In the genomic region with DNA sequence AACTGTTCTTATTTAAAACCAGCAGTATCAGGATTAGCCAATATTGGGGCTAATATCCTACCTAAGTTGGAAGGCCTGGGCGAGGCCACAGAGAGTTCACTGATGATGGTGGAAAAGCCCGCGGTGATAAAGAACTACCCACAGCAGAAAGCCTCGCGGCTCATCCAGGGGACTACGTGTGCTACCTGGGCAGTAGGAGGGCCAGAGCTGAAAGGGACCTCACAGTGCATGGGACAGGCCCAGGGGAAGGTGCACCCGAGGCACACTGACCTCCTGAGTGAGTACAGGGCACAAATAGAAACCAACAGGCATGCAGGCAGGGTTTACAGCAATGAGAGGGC, we compare ENCODE assay signal across 13 cellular contexts. TPM values are rescaled to one million over a fixed set of nuclear protein-coding genes. Genes with fewer than 3 reads are reported as not detected.
A peak's percentile ranks its signal among the peaks of the same experiment; 100 is the strongest.
DNase-seq lines count a peak whose midpoint lies in the region; ATAC-seq and TF ChIP-seq lines count a peak whose summit lies in the region.
"Had no signal": no experiment of that assay in that cellular context is flagged by ENCODE, and none has a peak within 500 bp of the region (broad histone marks: within the 10 kb centered on the region; RNA-seq: fewer than 3 reads in every experiment).

No MANE protein-coding gene starts in this region.

- H3K27ac ChIP-seq in mammary epithelial cell (ENCODE audit: insufficient read depth, low read depth, low read length) (no peak overlapping the region), muscle layer of duodenum (ENCODE audit: low read length) (no peak overlapping the region), vagina (peak overlapping the region; percentile 81)

- intact Hi-C loops in mammary epithelial cell (cut with micrococcal nuclease) = no loop called here
- intact Hi-C loops in vagina (cut with DNase I) = no loop called here
- intact Hi-C loops in cardiac septum (cut with DNase I) = no loop called here

- in situ Hi-C loops in mammary epithelial cell (cut with MboI; ENCODE audit: low sequenced_read_pairs in 2 of 2) = no loop called here

- no peaks in the 10 kb centered on the region for H4K20me1 ChIP-seq in mammary epithelial cell (ENCODE audit: insufficient read depth, low read length)

- H3K4me3 ChIP-seq in mammary epithelial cell (replicated peaks in 1 of 3; ENCODE audit: insufficient read depth in 1 of 3, low read depth in 2 of 3, low read length in 3 of 3) = no peak overlapping the region
- H3K4me3 ChIP-seq in muscle layer of duodenum (ENCODE audit: low read depth in 1 of 2, low read length in 2 of 2) = peak overlapping the region; percentile 16 to 68
- peak overlapping the region; percentile 62 to 80 for H3K4me3 ChIP-seq in vagina
- H3K4me3 ChIP-seq: mucosa of descending colon had no signal

- H3K4me1 Mint-ChIP-seq in stimulated activated naive CD8-positive, alpha-beta T cell treated with anti-CD3 and anti-CD28 coated beads, Interleukin-15, Interleukin-2, amounts not matched to agents 100 ng/mL and 50 ng/mL, for 24 hours (ENCODE audit: low read depth) = peaks cover 39% of the 10 kb centered on the region

- H3K9me3 ChIP-seq in mammary epithelial cell (replicated peaks; ENCODE audit: insufficient read depth, low read length) (no peaks in the 10 kb centered on the region), muscle layer of duodenum (ENCODE audit: control insufficient read depth in 1 of 2, low read length in 2 of 2) (no peaks in the 10 kb centered on the region), vagina (no peaks in the 10 kb centered on the region)
- H3K9me3 ChIP-seq: mucosa of descending colon had no signal

- CTCF ChIA-PET in mammary epithelial cell (lab: Charles Lee; ENCODE audit: low non-redundant PET) = no interaction called here

- no peak overlapping the region for H3K4me2 ChIP-seq in mammary epithelial cell (ENCODE audit: insufficient read depth, low read depth, low read length)

- no peak for DNase-seq in stimulated activated naive CD8-positive, alpha-beta T cell treated with anti-CD3 and anti-CD28 coated beads, Interleukin-15, Interleukin-2, amounts not matched to agents 100 U/mL and 50 U/mL, for 24 hours
- no peak for DNase-seq in mammary epithelial cell
- DNase-seq in vagina (ENCODE audit: extremely low spot score in 2 of 2) = no peak
- DNase-seq in cerebellum (ENCODE audit: low spot score) = no peak
- DNase-seq in cardiac septum (ENCODE audit: low spot score) = no peak
- DNase-seq in NCI-H2227 (lab: John Stamatoyannopoulos, UW; ENCODE audit: unreplicated experiment) = no peak
- DNase-seq: activated CD4-positive, CD25-positive, alpha-beta regulatory T cell treated with anti-CD3 and anti-CD28 coated beads, Interleukin-2, amount 50 U/mL, for 72 hours; AML-193; foreskin melanocyte; substantia nigra had no signal

- TF ChIP-seq POLR2A in vagina (IDR thresholded peaks at IDR 0.05) = no peak

- ATAC-seq in stimulated activated naive CD8-positive, alpha-beta T cell treated with anti-CD3 and anti-CD28 coated beads, Interleukin-15, Interleukin-2, amounts not matched to agents 100 U/mL and 50 U/mL, for 24 hours = no peak

- H3K4me3 Mint-ChIP-seq in stimulated activated naive CD8-positive, alpha-beta T cell treated with anti-CD3 and anti-CD28 coated beads, Interleukin-15, Interleukin-2, amounts not matched to agents 100 ng/mL and 50 ng/mL, for 24 hours = peak overlapping the region; percentile 71

- H3K27ac Mint-ChIP-seq in stimulated activated naive CD8-positive, alpha-beta T cell treated with anti-CD3 and anti-CD28 coated beads, Interleukin-15, Interleukin-2, amounts not matched to agents 100 ng/mL and 50 ng/mL, for 24 hours = no peak overlapping the region

- TF ChIP-seq CTCF in mammary epithelial cell (conservative IDR thresholded peaks at IDR 0.05 in 1 of 2, IDR thresholded peaks at IDR 0.05 in 1 of 2; ENCODE audit: extremely low read depth in 1 of 2, insufficient read depth in 1 of 2, low read depth in 1 of 2, low read length in 2 of 2) = no peak
- TF ChIP-seq CTCF in vagina (IDR thresholded peaks at IDR 0.05) = no peak

- H3K27me3 ChIP-seq in mammary epithelial cell (ENCODE audit: insufficient read depth, low read length) = peaks cover 21% of the 10 kb centered on the region
- peaks cover 14% of the 10 kb centered on the region for H3K27me3 ChIP-seq in muscle layer of duodenum (ENCODE audit: low read depth, low read length)
- H3K27me3 ChIP-seq in vagina = no peaks in the 10 kb centered on the region

- no peaks in the 10 kb centered on the region for H3K9me3 Mint-ChIP-seq in stimulated activated naive CD8-positive, alpha-beta T cell treated with anti-CD3 and anti-CD28 coated beads, Interleukin-15, Interleukin-2, amounts not matched to agents 100 ng/mL and 50 ng/mL, for 24 hours

- H3K4me1 ChIP-seq in mammary epithelial cell (ENCODE audit: insufficient read depth, low read length) (peaks cover 20% of the 10 kb centered on the region), muscle layer of duodenum (ENCODE audit: control insufficient read depth in 1 of 2, insufficient read depth in 2 of 2, low read length in 2 of 2) (peaks cover 0 to 19% of the 10 kb centered on the region in 2 donors), vagina (peaks cover 32% of the 10 kb centered on the region)

- no peaks in the 10 kb centered on the region for H3K79me2 ChIP-seq in mammary epithelial cell (ENCODE audit: insufficient read depth, low read length)

- dilution Hi-C loops in mammary epithelial cell (cut with HindIII; ENCODE audit: low sequenced_read_pairs) = no loop called here

- peaks cover 39% of the 10 kb centered on the region for H3K27me3 Mint-ChIP-seq in stimulated activated naive CD8-positive, alpha-beta T cell treated with anti-CD3 and anti-CD28 coated beads, Interleukin-15, Interleukin-2, amounts not matched to agents 100 ng/mL and 50 ng/mL, for 24 hours

- no peaks in the 10 kb centered on the region for H3K36me3 ChIP-seq in mammary epithelial cell (ENCODE audit: insufficient read depth, low read length)
- H3K36me3 ChIP-seq in muscle layer of duodenum (ENCODE audit: control insufficient read depth in 1 of 2, insufficient read depth in 2 of 2, low read length in 2 of 2) = no peaks in the 10 kb centered on the region
- H3K36me3 ChIP-seq in vagina = no peaks in the 10 kb centered on the region

- H3K9ac ChIP-seq in mammary epithelial cell (ENCODE audit: insufficient read depth, low read length) = no peak overlapping the region

- 22% methylated on average over 7 of the region's 7 CpGs for WGBS in mammary epithelial cell (ENCODE audit: low coverage, missing lambda C conversion rate)

- no TSS peak for BruUV-seq in mammary epithelial cell (replicated peaks; lab: Mats Ljungman, UMichigan)

- no peaks in the 10 kb centered on the region for H3K36me3 Mint-ChIP-seq in stimulated activated naive CD8-positive, alpha-beta T cell treated with anti-CD3 and anti-CD28 coated beads, Interleukin-15, Interleukin-2, amounts not matched to agents 100 ng/mL and 50 ng/mL, for 24 hours (ENCODE audit: low read depth)

- H2AFZ ChIP-seq in mammary epithelial cell (ENCODE audit: low read depth, low read length) = peak overlapping the region; percentile 67

RNA-seq across cellular contexts. Expression of a gene that starts 1.4 kb away (rescaled TPM):
- 10 to 100 TPM in 1 of 2 donors, not detected in 1; 19.5 TPM for total RNA-seq in mammary epithelial cell
- not detected for polyA plus RNA-seq in mammary epithelial cell
- not detected for polyA minus RNA-seq in mammary epithelial cell
- total RNA-seq in vagina = 19.4 TPM
- total RNA-seq in cerebellum = 33.8 TPM
- not detected for total RNA-seq in cardiac septum

RNA-seq across cellular contexts. Expression of a gene that starts 31.5 kb away (rescaled TPM):
- total RNA-seq in mammary epithelial cell = not detected
- not detected for polyA plus RNA-seq in mammary epithelial cell
- polyA minus RNA-seq in mammary epithelial cell = not detected
- not detected for total RNA-seq in vagina
- not detected for total RNA-seq in cerebellum
- not detected for total RNA-seq in cardiac septum

Comparison
In these comparisons a context has a peak if more than half of its experiments do, and no peak if none do; other contexts are left out.
1. H3K4me3 ChIP-seq: peak in muscle layer of duodenum (2 of 2) and vagina (2 of 2); none in mammary epithelial cell (0 of 3).